ENCODE assay signal across 1 cellular context in the genomic region with DNA sequence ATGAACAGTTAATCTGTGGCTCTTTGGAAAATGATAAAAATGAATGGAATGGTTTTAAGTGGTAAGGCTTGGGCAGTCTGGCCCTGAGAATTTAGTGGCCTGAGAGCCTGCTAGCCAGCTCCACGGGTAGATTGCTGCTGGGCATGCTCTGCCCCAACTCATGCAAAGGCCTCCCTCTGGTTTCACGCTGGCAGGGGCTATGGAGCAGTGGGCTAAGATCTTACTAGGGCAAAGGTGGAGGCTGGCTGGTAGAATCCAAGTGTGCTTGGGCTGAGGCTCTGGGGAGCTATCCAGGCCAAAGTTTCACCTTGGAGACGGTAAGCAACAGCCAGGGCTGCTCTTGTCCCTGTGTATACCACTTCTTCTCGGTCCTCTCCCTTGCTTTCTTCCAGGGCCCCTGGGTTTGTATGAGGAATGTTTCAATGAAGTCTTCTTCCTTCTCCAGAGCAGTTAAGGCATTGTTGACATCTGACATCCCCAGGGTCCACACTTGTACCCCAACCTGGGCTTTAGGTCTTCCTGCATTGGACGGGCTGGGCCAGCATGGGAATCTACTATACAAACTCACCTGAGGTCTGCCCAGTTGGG.
TF ChIP-seq lines count a peak whose summit lies in the region.

No MANE protein-coding gene starts in this region.

TF ChIP-seq in HCT116, 20 proteins besides CTCF, POLR2A, EP300 and RAD21 (continued from another document):
- TF ChIP-seq, protein P1, sequence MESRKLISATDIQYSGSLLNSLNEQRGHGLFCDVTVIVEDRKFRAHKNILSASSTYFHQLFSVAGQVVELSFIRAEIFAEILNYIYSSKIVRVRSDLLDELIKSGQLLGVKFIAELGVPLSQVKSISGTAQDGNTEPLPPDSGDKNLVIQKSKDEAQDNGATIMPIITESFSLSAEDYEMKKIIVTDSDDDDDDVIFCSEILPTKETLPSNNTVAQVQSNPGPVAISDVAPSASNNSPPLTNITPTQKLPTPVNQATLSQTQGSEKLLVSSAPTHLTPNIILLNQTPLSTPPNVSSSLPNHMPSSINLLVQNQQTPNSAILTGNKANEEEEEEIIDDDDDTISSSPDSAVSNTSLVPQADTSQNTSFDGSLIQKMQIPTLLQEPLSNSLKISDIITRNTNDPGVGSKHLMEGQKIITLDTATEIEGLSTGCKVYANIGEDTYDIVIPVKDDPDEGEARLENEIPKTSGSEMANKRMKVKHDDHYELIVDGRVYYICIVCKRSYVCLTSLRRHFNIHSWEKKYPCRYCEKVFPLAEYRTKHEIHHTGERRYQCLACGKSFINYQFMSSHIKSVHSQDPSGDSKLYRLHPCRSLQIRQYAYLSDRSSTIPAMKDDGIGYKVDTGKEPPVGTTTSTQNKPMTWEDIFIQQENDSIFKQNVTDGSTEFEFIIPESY (IDR thresholded peaks at IDR 0.05; ENCODE audit: extremely low read depth, insufficient replicate concordance, low read length), result no peak
- TF ChIP-seq FOSL1 (IDR thresholded peaks at IDR 0.05; ENCODE audit: low read depth) (no peak), JUND (IDR thresholded peaks at IDR 0.05) (no peak), SIN3A (IDR thresholded peaks at IDR 0.05; ENCODE audit: low read depth) (no peak), ELF1 (IDR thresholded peaks at IDR 0.05; ENCODE audit: borderline replicate concordance, low read depth) (no peak), SRF (IDR thresholded peaks at IDR 0.05; ENCODE audit: low read depth) (no peak), SP1 (IDR thresholded peaks at IDR 0.05; ENCODE audit: low read depth) (no peak), CBX3 (IDR thresholded peaks at IDR 0.05; ENCODE audit: low read depth) (no peak), ZNF274 (IDR thresholded peaks at IDR 0.05; ENCODE audit: low read depth, low read length) (no peak), YY1 (IDR thresholded peaks at IDR 0.05; ENCODE audit: extremely low read depth, insufficient replicate concordance, low read depth, low read length) (no peak), CEBPB (IDR thresholded peaks at IDR 0.05; ENCODE audit: low read depth) (no peak)
- TF ChIP-seq, protein P2, sequence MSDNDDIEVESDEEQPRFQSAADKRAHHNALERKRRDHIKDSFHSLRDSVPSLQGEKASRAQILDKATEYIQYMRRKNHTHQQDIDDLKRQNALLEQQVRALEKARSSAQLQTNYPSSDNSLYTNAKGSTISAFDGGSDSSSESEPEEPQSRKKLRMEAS (IDR thresholded peaks at IDR 0.05), result no peak
- TF ChIP-seq, protein P3, sequence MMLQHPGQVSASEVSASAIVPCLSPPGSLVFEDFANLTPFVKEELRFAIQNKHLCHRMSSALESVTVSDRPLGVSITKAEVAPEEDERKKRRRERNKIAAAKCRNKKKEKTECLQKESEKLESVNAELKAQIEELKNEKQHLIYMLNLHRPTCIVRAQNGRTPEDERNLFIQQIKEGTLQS (IDR thresholded peaks at IDR 0.05), result no peak
